ENCODE assay signal across 8 cellular contexts in genomic region chr4:2482192-2482591, GRCh38. TPM values are rescaled to one million over a fixed set of nuclear protein-coding genes. Genes with fewer than 3 reads are reported as not detected.
DNase-seq lines count a peak whose midpoint lies in the region; ATAC-seq and TF ChIP-seq lines count a peak whose summit lies in the region.

No MANE protein-coding gene starts in this region.

- H3K27me3 Mint-ChIP-seq in activated naive CD4-positive, alpha-beta T cell treated with anti-CD3 and anti-CD28 coated beads, Interleukin-2, amount 50 U/mL, for 24 hours, result no peaks in the 10 kb centered on the region

- TF ChIP-seq EP300 in transverse colon (IDR thresholded peaks at IDR 0.05; ENCODE audit: low read depth), result no peak

- in situ Hi-C loops in transverse colon (cut with MboI; ENCODE audit: low pct_ligation_motif_present in 1 of 4, low pct_unique_long_range_greater_than_20kb in 1 of 4, low sequenced_read_pairs in 3 of 4), result no loop called here

- 61% methylated on average over 4 of the region's 4 CpGs; no CpG with 5 or more reads in 1 of the 2 donors for WGBS in transverse colon (ENCODE audit: low coverage in 1 of 2), 2 donors

- H3K36me3 ChIP-seq in muscle layer of colon (ENCODE audit: insufficient read depth, low read length) (no peaks in the 10 kb centered on the region), transverse colon (no peaks in the 10 kb centered on the region)

- no peak for TF ChIP-seq CTCF in transverse colon (IDR thresholded peaks at IDR 0.05)

- peaks cover 3% of the 10 kb centered on the region for H3K36me3 Mint-ChIP-seq in activated naive CD4-positive, alpha-beta T cell treated with anti-CD3 and anti-CD28 coated beads, Interleukin-2, amount 50 U/mL, for 24 hours

- H3K4me1 ChIP-seq in muscle layer of colon (ENCODE audit: insufficient read depth, low read length) (peaks cover 70% of the 10 kb centered on the region), transverse colon (peaks cover 55 to 99% (median 89%) of the 10 kb centered on the region in 4 donors)

- intact Hi-C loops in transverse colon (cut with DNase I; ENCODE audit: low total_unique reads), result no loop called here

- H3K4me3 Mint-ChIP-seq in activated naive CD4-positive, alpha-beta T cell treated with anti-CD3 and anti-CD28 coated beads, Interleukin-2, amount 50 U/mL, for 24 hours, result peak overlapping the region; percentile 65

- no peak for TF ChIP-seq POLR2A in transverse colon (IDR thresholded peaks at IDR 0.05)

- H3K27ac ChIP-seq in angular gyrus (ENCODE audit: low read depth, low read length) (peak overlapping the region; percentile 69), muscle layer of colon (ENCODE audit: low read depth, low read length) (peak overlapping the region; percentile 24), transverse colon (peak overlapping the region; percentile 57 to 83 (median 72))

- no peak overlapping the region for H3K27ac Mint-ChIP-seq in activated naive CD4-positive, alpha-beta T cell treated with anti-CD3 and anti-CD28 coated beads, Interleukin-2, amount 50 U/mL, for 24 hours

- ATAC-seq in GM21360 (IDR thresholded peaks at IDR 0.05; ENCODE audit: unreplicated experiment), result no peak
- no peak for ATAC-seq in HG02981 (IDR thresholded peaks at IDR 0.05; ENCODE audit: unreplicated experiment)

- H3K9me3 ChIP-seq in muscle layer of colon (ENCODE audit: low read length) (no peaks in the 10 kb centered on the region), transverse colon (no peaks in the 10 kb centered on the region)

- H3K9me3 Mint-ChIP-seq in activated naive CD4-positive, alpha-beta T cell treated with anti-CD3 and anti-CD28 coated beads, Interleukin-2, amount 50 U/mL, for 24 hours, result no peaks in the 10 kb centered on the region

- DNase-seq in activated naive CD4-positive, alpha-beta T cell (lab: John Stamatoyannopoulos, UW), result no peak
- DNase-seq in transverse colon, result no peak
- DNase-seq in NAMALWA (ENCODE audit: low spot score), result no peak

- no peak overlapping the region for H3K9ac ChIP-seq in muscle layer of colon (ENCODE audit: low read length)

- H3K4me3 ChIP-seq in muscle layer of colon (ENCODE audit: low read depth in 1 of 2, low read length in 2 of 2), result peak overlapping the region in 1 of 2 donors; percentile 28
- H3K4me3 ChIP-seq in transverse colon, result peak overlapping the region in 1 of 4 donors; percentile 3

- peaks cover 92% of the 10 kb centered on the region for H3K4me1 Mint-ChIP-seq in activated naive CD4-positive, alpha-beta T cell treated with anti-CD3 and anti-CD28 coated beads, Interleukin-2, amount 50 U/mL, for 24 hours

- H3K27me3 ChIP-seq in muscle layer of colon (ENCODE audit: control insufficient read depth in 1 of 2, insufficient read depth in 2 of 2, low read length in 2 of 2), result no peaks in the 10 kb centered on the region
- no peaks in the 10 kb centered on the region for H3K27me3 ChIP-seq in transverse colon

RNA-seq across cellular contexts. Expression of gene RNF4, which starts 13.3 kb away (rescaled TPM):
- total RNA-seq in transverse colon, result 10 to 100 TPM; 20.9 to 50.5 (median 35.8) TPM

RNA-seq across cellular contexts. Expression of gene FAM193A, which starts 54.3 kb away (rescaled TPM):
- total RNA-seq in transverse colon, result 10 to 100 TPM; 27.7 to 40.4 (median 31.1) TPM
